Comparison of ENCODE assay signal across 8 cellular contexts in the genomic region with DNA sequence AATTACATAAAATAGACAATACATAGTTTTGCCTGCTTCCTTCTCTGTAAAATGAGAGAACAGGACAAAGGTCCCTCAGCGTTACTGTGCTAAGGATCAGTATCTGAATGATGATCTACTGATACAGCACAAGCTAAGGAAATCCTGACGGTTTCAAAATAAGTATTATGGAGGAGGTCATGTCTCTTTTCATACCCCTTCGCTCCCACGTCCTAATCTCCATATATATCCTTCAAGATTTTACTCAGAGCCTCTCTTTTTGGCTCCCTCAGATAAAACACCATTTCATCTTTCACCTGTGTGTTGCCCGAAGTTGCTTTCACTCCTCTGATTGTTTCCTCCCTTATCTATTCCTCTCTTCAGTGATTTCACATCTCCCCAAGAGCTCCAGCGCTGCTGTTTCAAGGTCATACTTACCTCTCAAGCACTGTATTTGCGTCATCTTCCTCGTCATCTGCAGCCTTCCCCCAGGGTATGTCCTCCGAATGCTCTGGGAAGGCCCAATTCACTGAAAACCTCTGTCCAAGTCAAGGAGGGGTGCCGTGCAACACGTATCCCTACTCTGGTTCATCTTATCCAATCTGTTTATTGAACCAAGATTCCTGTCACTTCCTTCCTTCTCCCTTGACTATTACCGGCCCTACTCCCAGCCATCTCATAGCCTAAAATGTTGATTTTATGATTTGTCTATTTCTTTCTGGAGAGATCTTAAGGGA. TPM values are rescaled to one million over a fixed set of nuclear protein-coding genes. Genes with fewer than 3 reads are reported as not detected.
A peak's percentile ranks its signal among the peaks of the same experiment; 100 is the strongest.
DNase-seq lines count a peak whose midpoint lies in the region; ATAC-seq and TF ChIP-seq lines count a peak whose summit lies in the region.

No MANE protein-coding gene starts in this region.

- POLR2A ChIA-PET in CD4-positive, alpha-beta T cell (lab: Charles Lee): interaction anchor here (0.6 to 8.1 kb wide), 11 partner anchors 12 to 1458 kb away, joined by 3 to 115 read pairs (median 5); partner anchors contain the start of genes PHF12, PROCA1, RPL23A and SDF2
- POLR2A ChIA-PET in OCI-LY7 (lab: Charles Lee): interaction anchor here (0.6 to 3.3 kb wide), 2 partner anchors 16 to 76 kb away, joined by 4 to 17 read pairs; partner anchors contain the start of genes SDF2 and SUPT6H

- ATAC-seq in CD4-positive, alpha-beta T cell (ENCODE audit: poor library complexity): no peak

- no TSS peak for BruUV-seq in OCI-LY7 (replicated peaks; lab: Mats Ljungman, UMichigan)

- H3K9me2 ChIP-seq in OCI-LY7 (ENCODE audit: insufficient read depth, low read length): no peaks in the 10 kb centered on the region

- no peaks in the 10 kb centered on the region for H3K27me3 ChIP-seq in CD4-positive, alpha-beta T cell (ENCODE audit: control insufficient read depth, insufficient read depth, low read length)
- H3K27me3 ChIP-seq in duodenal mucosa (ENCODE audit: control insufficient read depth in 1 of 2, insufficient read depth in 2 of 2, low read length in 2 of 2) (no peaks in the 10 kb centered on the region), neutrophil (no peaks in the 10 kb centered on the region)

- peak overlapping the region; percentile 60; the same call in 1 of the 2 replicates for H2AFZ ChIP-seq in OCI-LY7 (ENCODE audit: low read length)

- no peaks in the 10 kb centered on the region for H3K27me3 Mint-ChIP-seq in CD4-positive, alpha-beta T cell

- no peak for DNase-seq in CD4-positive, alpha-beta T cell
- DNase-seq in OCI-LY7 (ENCODE audit: low spot score) (no peak), amniotic stem cell (lab: John Stamatoyannopoulos, UW) (no peak), EL (no peak), GDM1 (lab: John Stamatoyannopoulos, UW) (no peak), NCI-H2081 (lab: John Stamatoyannopoulos, UW) (no peak)

- CTCF ChIA-PET in CD4-positive, alpha-beta T cell (lab: Charles Lee): interaction anchor here (0.8 to 3.7 kb wide), 12 partner anchors 11 to 471 kb away, joined by 3 to 34 read pairs (median 10); partner anchors contain the start of genes PROCA1, RPL23A, SDF2 and SUPT6H
- CTCF ChIA-PET in OCI-LY7 (lab: Charles Lee; ENCODE audit: unreplicated experiment): interaction anchor here (1.4 kb wide), 1 partner anchor 29 kb away, joined by 4 read pairs; no protein-coding TSS in a partner anchor

- H3K27ac Mint-ChIP-seq in CD4-positive, alpha-beta T cell: peak overlapping the region; percentile 96

- H3K36me3 Mint-ChIP-seq in CD4-positive, alpha-beta T cell (ENCODE audit: low read depth): peaks cover 76% of the 10 kb centered on the region

- intact Hi-C loops in CD4-positive, alpha-beta T cell (cut with DNase I, micrococcal nuclease): loop anchor here (1.0 to 10.0 kb wide), 7 partner anchors 66 to 471 kb away; partner anchors contain the start of genes PROCA1 (in 2 of the 2), IFT20 (in 1 of the 2), NEK8 (in 1 of the 2) and PHF12 (in 1 of the 2)
- intact Hi-C loops in OCI-LY7 (cut with micrococcal nuclease; ENCODE audit: unreplicated experiment): loop anchor here (2.0 kb wide), 1 partner anchor 75 kb away; no protein-coding TSS in a partner anchor

- H3K4me1 ChIP-seq in OCI-LY7 (ENCODE audit: insufficient read depth, low read length, poor library complexity, severe bottlenecking) (peaks cover 32% of the 10 kb centered on the region), duodenal mucosa (ENCODE audit: control insufficient read depth in 1 of 2, insufficient read depth in 2 of 2, low read length in 2 of 2) (peaks cover 30 to 42% of the 10 kb centered on the region in 2 donors), neutrophil (ENCODE audit: control insufficient read depth in 1 of 2, insufficient read depth in 1 of 2, low read depth in 1 of 2, low read length in 1 of 2) (peaks cover 41 to 44% of the 10 kb centered on the region in 2 experiments)

- H3K9ac ChIP-seq in duodenal mucosa (ENCODE audit: low read depth in 1 of 2, low read length in 2 of 2): peak overlapping the region; percentile 81 to 82

- H3K79me2 ChIP-seq in OCI-LY7 (ENCODE audit: insufficient read depth, low read depth, low read length): peaks cover 30% of the 10 kb centered on the region

- peaks cover 9% of the 10 kb centered on the region; the same call in 1 of the 2 replicates for H4K20me1 ChIP-seq in OCI-LY7 (ENCODE audit: insufficient read depth, low read length)

- H3K4me3 ChIP-seq in OCI-LY7 (ENCODE audit: low read depth, low read length, poor library complexity, severe bottlenecking): peak overlapping the region; percentile 95
- H3K4me3 ChIP-seq in duodenal mucosa (ENCODE audit: low read depth in 1 of 2, low read length in 2 of 2): peak overlapping the region; percentile 82 to 94
- peak overlapping the region; percentile 93 to 96 for H3K4me3 ChIP-seq in neutrophil (ENCODE audit: low read depth in 1 of 2, low read length in 1 of 2)

- no peak for TF ChIP-seq CTCF in CD4-positive, alpha-beta T cell (IDR thresholded peaks at IDR 0.05)
- TF ChIP-seq CTCF in OCI-LY7 (conservative IDR thresholded peaks at IDR 0.05; ENCODE audit: low read length): no peak
- TF ChIP-seq CTCF in neutrophil (IDR thresholded peaks at IDR 0.05): no peak

- H3K36me3 ChIP-seq in OCI-LY7 (ENCODE audit: insufficient read depth, low read length) (peaks cover 51% of the 10 kb centered on the region), duodenal mucosa (ENCODE audit: control insufficient read depth in 1 of 2, insufficient read depth in 2 of 2, low read length in 2 of 2) (peaks cover 17 to 38% of the 10 kb centered on the region in 2 donors), neutrophil (peaks cover 42% of the 10 kb centered on the region)

- H3K9me3 Mint-ChIP-seq in CD4-positive, alpha-beta T cell: no peaks in the 10 kb centered on the region

- H3K27ac ChIP-seq in CD4-positive, alpha-beta T cell (ENCODE audit: low read depth, low read length): peak overlapping the region; percentile 76
- H3K27ac ChIP-seq in OCI-LY7 (ENCODE audit: low read depth, low read length, poor library complexity, severe bottlenecking) (peak overlapping the region; percentile 70), duodenal mucosa (ENCODE audit: low read depth, low read length) (peak overlapping the region; percentile 82), neutrophil (peak overlapping the region; percentile 91)

- H3K4me1 Mint-ChIP-seq in CD4-positive, alpha-beta T cell (ENCODE audit: low read depth): peaks cover 38% of the 10 kb centered on the region

- H3K4me2 ChIP-seq in OCI-LY7 (ENCODE audit: low read length): peak overlapping the region; percentile 90

- H3K4me3 Mint-ChIP-seq in CD4-positive, alpha-beta T cell: peak overlapping the region; percentile 93

- H3K9me3 ChIP-seq in CD4-positive, alpha-beta T cell (ENCODE audit: control insufficient read depth, low read length): no peaks in the 10 kb centered on the region
- H3K9me3 ChIP-seq in OCI-LY7 (ENCODE audit: low read length) (no peaks in the 10 kb centered on the region), duodenal mucosa (ENCODE audit: control insufficient read depth in 1 of 2, low read length in 2 of 2) (no peaks in the 10 kb centered on the region), neutrophil (no peaks in the 10 kb centered on the region)

RNA-seq across cellular contexts. Expression of gene BLTP2, which starts 1.2 kb away (rescaled TPM):
- 100 to 1,000 TPM; 120 to 124 TPM for total RNA-seq in CD4-positive, alpha-beta T cell
- 147 and 151 TPM in 2 replicates for total RNA-seq in OCI-LY7 (2014; rRNA removed; shearing (Covaris generic))
- total RNA-seq in OCI-LY7 (2022): 177 and 185 TPM in 2 replicates

RNA-seq across cellular contexts. Expression of gene SDF2, which starts 15.5 kb away (rescaled TPM):
- 10 to 100 TPM; 30.3 to 32.0 TPM for total RNA-seq in CD4-positive, alpha-beta T cell
- 31.2 and 31.8 TPM in 2 replicates for total RNA-seq in OCI-LY7 (2014; rRNA removed; shearing (Covaris generic))
- total RNA-seq in OCI-LY7 (2022): 32.9 and 38.6 TPM in 2 replicates

RNA-seq across cellular contexts. Expression of gene SUPT6H, which starts 15.8 kb away (rescaled TPM):
- 100 to 1,000 TPM; 149 to 151 TPM for total RNA-seq in CD4-positive, alpha-beta T cell
- total RNA-seq in OCI-LY7 (2014; rRNA removed; shearing (Covaris generic)): 32.1 and 33.7 TPM in 2 replicates
- 70.4 and 76.5 TPM in 2 replicates for total RNA-seq in OCI-LY7 (2022)

RNA-seq across cellular contexts. Expression of gene RSKR, which starts 32.2 kb away (rescaled TPM):
- 10 to 100 TPM; 13.7 to 14.8 TPM for total RNA-seq in CD4-positive, alpha-beta T cell
- total RNA-seq in OCI-LY7 (2014; rRNA removed; shearing (Covaris generic)): 24.7 and 30.4 TPM in 2 replicates
- 59.6 and 66.2 TPM in 2 replicates for total RNA-seq in OCI-LY7 (2022)

RNA-seq across cellular contexts. Expression of gene SPAG5, which starts 47.4 kb away (rescaled TPM):
- total RNA-seq in CD4-positive, alpha-beta T cell: 10 to 100 TPM; 15.4 to 17.0 TPM
- 161 and 163 TPM in 2 replicates for total RNA-seq in OCI-LY7 (2014; rRNA removed; shearing (Covaris generic))
- 152 and 156 TPM in 2 replicates for total RNA-seq in OCI-LY7 (2022)
